9 cellular contexts compared by ENCODE assay signal in the genomic region with DNA sequence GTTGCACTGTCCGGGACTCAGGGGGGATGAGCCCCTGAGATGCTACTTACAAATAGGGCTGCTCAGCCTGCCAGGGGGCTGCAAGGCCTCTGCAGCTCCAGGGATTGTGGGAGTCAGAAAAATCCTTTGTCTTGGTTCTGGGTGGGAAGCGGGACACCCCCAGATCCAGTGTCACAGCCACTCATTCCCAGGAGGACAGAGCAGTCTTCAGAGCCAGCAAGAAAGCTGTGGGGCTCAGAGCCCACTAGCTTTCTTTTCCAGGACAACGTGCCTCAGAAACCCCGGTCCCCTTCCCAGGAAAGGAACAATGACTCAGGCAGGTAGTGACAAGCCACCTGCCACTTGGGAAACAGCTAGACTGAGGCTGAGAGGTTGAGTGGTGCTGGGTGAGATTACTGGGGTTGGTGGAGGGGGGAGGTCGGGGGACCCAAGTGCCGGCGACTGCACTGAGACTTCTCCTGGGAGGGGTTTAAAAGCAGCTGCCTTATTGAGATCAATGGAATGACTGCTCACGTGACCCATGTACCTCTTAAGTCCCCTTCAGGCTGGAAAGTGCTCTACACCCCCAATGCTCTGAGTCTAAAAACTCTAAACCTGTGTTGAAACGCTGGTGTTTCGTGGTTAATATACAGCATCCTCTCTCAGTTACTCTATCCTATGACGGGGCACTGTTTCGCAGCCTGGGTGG.
DNase-seq lines count a peak whose midpoint lies in the region; ATAC-seq, FAIRE-seq and TF ChIP-seq lines count a peak whose summit lies in the region.
"Had no signal": no experiment of that assay in that cellular context is flagged by ENCODE, and none has a peak within 500 bp of the region (broad histone marks: within the 10 kb centered on the region; RNA-seq: fewer than 3 reads in every experiment).

No MANE protein-coding gene starts in this region.

- H3K27me3 ChIP-seq in HUES48 (ENCODE audit: control insufficient read depth, insufficient read depth, low read length) (no peaks in the 10 kb centered on the region), iPS-18a (ENCODE audit: control insufficient read depth, insufficient read depth, low read length) (no peaks in the 10 kb centered on the region)

- peaks cover 15% of the 10 kb centered on the region for H3K36me3 ChIP-seq in HUES48 (ENCODE audit: control insufficient read depth, insufficient read depth, low read length)
- peaks cover 5% of the 10 kb centered on the region for H3K36me3 ChIP-seq in iPS-18a (ENCODE audit: control insufficient read depth, low read depth, low read length)
- no peaks in the 10 kb centered on the region for H3K36me3 ChIP-seq in mucosa of descending colon (ENCODE audit: low read depth)

- H3K9ac ChIP-seq in HUES48 (ENCODE audit: low read depth, low read length) = peak overlapping the region; percentile 34; the same call in 1 of the 2 replicates
- H3K9ac ChIP-seq in iPS-18a (ENCODE audit: low read length) = peak overlapping the region; percentile 26

- TF ChIP-seq CTCF in A549 (IDR thresholded peaks at IDR 0.05) = no peak
- TF ChIP-seq CTCF in mucosa of descending colon (IDR thresholded peaks at IDR 0.05) = no peak

- no peak for DNase-seq in A549 (ENCODE audit: low read depth in 1 of 2, low spot score in 1 of 2)
- DNase-seq in SIG-M5 (lab: John Stamatoyannopoulos, UW) = peak; percentile 24
- no peak for DNase-seq in mucosa of descending colon
- no peak for DNase-seq in NCI-H1092 treated with DMSO at 0.1 percent for 48 hours (lab: John Stamatoyannopoulos, UW)
- DNase-seq in GM19240 (ENCODE audit: insufficient read length, low spot score) = no peak
- DNase-seq in activated CD4-positive, CD25-positive, alpha-beta regulatory T cell (lab: John Stamatoyannopoulos, UW) = no peak

- H3K9me3 ChIP-seq in A549 (no peaks in the 10 kb centered on the region), HUES48 (ENCODE audit: control insufficient read depth, insufficient read depth, low read length) (no peaks in the 10 kb centered on the region), iPS-18a (ENCODE audit: control insufficient read depth, low read depth, low read length) (no peaks in the 10 kb centered on the region), mucosa of descending colon (no peaks in the 10 kb centered on the region)
- H3K9me3 ChIP-seq: neutrophil had no signal

- H3K4me3 ChIP-seq in A549 (no peak overlapping the region), HUES48 (ENCODE audit: low read depth, low read length) (no peak overlapping the region), iPS-18a (ENCODE audit: low read length) (no peak overlapping the region), mucosa of descending colon (no peak overlapping the region)

- no peak for FAIRE-seq in A549 (lab: Jason Lieb, UNC)

- no peak for TF ChIP-seq POLR2A in A549 (IDR thresholded peaks at IDR 0.05; ENCODE audit: low read length)

- H3K4me1 ChIP-seq in A549 (peaks cover 56% of the 10 kb centered on the region), HUES48 (ENCODE audit: control insufficient read depth, insufficient read depth, low read length) (peaks cover 38% of the 10 kb centered on the region), iPS-18a (ENCODE audit: control insufficient read depth, low read depth, low read length) (peaks cover 26% of the 10 kb centered on the region), mucosa of descending colon (ENCODE audit: low read depth) (peaks cover 21% of the 10 kb centered on the region)

- POLR2A ChIA-PET in A549 (lab: Yijun Ruan, JAX) = no interaction called here

- peak overlapping the region; percentile 84 to 88 for H3K27ac ChIP-seq in A549
- peak overlapping the region; percentile 47 for H3K27ac ChIP-seq in HUES48 (ENCODE audit: low read depth, low read length)
- H3K27ac ChIP-seq in iPS-18a (ENCODE audit: low read length) = no peak overlapping the region
- H3K27ac ChIP-seq: neutrophil had no signal

- ATAC-seq in A549 (no peak), mucosa of descending colon (no peak)

- 92% methylated on average over 11 of the region's 12 CpGs for WGBS in A549 (ENCODE audit: missing lambda C conversion rate)

- intact Hi-C loops in mucosa of descending colon (cut with DNase I, micrococcal nuclease) = loop anchor here in 1 of 2 donors (10.0 kb wide), 1 partner anchor 186 kb away; no protein-coding TSS in a partner anchor

- no peak overlapping the region; the same call in 1 of the 3 replicates for H3K4me2 ChIP-seq in A549

- CTCF ChIA-PET in A549 (lab: Yijun Ruan, JAX) = interaction anchor here (0.6 to 11.3 kb wide), 34 partner anchors 8 to 611 kb away, joined by 3 to 212 read pairs (median 4); no protein-coding TSS in a partner anchor

- no peak for TF ChIP-seq RAD21 in A549 (conservative IDR thresholded peaks at IDR 0.05 in 1 of 2, IDR thresholded peaks at IDR 0.05 in 1 of 2)

- no peak for TF ChIP-seq EP300 in A549 (IDR thresholded peaks at IDR 0.05)

TF ChIP-seq in A549, 52 proteins besides CTCF, POLR2A, EP300 and RAD21:
- TF ChIP-seq MAFK (IDR thresholded peaks at IDR 0.05; ENCODE audit: partially characterized antibody) (no peak), NFE2L2 (conservative IDR thresholded peaks at IDR 0.05; ENCODE audit: low read length) (no peak), HES2 (IDR thresholded peaks at IDR 0.05) (no peak), JUN (IDR thresholded peaks at IDR 0.05) (no peak), CBX8 (IDR thresholded peaks at IDR 0.05) (no peak), RARB (CRISPR knock-in tag; IDR thresholded peaks at IDR 0.05) (no peak), RFX5 (IDR thresholded peaks at IDR 0.05) (no peak), NR3C1 (IDR thresholded peaks at IDR 0.05) (no peak), GATA3 (IDR thresholded peaks at IDR 0.05; ENCODE audit: borderline replicate concordance) (no peak), TP53 (CRISPR knock-in tag; IDR thresholded peaks at IDR 0.05) (no peak), HOXA7 (CRISPR knock-in tag; IDR thresholded peaks at IDR 0.05) (no peak)
- TF ChIP-seq, protein P1, sequence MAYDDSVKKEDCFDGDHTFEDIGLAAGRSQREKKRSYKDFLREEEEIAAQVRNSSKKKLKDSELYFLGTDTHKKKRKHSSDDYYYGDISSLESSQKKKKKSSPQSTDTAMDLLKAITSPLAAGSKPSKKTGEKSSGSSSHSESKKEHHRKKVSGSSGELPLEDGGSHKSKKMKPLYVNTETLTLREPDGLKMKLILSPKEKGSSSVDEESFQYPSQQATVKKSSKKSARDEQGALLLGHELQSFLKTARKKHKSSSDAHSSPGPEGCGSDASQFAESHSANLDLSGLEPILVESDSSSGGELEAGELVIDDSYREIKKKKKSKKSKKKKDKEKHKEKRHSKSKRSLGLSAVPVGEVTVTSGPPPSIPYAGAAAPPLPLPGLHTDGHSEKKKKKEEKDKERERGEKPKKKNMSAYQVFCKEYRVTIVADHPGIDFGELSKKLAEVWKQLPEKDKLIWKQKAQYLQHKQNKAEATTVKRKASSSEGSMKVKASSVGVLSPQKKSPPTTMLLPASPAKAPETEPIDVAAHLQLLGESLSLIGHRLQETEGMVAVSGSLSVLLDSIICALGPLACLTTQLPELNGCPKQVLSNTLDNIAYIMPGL (CRISPR knock-in tag; IDR thresholded peaks at IDR 0.05; ENCODE audit: borderline replicate concordance) = no peak
- TF ChIP-seq, protein P2, sequence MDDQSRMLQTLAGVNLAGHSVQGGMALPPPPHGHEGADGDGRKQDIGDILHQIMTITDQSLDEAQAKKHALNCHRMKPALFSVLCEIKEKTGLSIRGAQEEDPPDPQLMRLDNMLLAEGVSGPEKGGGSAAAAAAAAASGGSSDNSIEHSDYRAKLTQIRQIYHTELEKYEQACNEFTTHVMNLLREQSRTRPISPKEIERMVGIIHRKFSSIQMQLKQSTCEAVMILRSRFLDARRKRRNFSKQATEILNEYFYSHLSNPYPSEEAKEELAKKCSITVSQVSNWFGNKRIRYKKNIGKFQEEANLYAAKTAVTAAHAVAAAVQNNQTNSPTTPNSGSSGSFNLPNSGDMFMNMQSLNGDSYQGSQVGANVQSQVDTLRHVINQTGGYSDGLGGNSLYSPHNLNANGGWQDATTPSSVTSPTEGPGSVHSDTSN (IDR thresholded peaks at IDR 0.05) = no peak
TF ChIP-seq in A549: peak in this region for 0.
